35 cellular contexts compared by ENCODE assay signal in genomic region chr12:47954467-47955045, GRCh38. TPM values are rescaled to one million over a fixed set of nuclear protein-coding genes. Genes with fewer than 3 reads are reported as not detected.
DNase-seq lines count a peak whose midpoint lies in the region; ATAC-seq, FAIRE-seq and TF ChIP-seq lines count a peak whose summit lies in the region.
"Had no signal": no experiment of that assay in that cellular context is flagged by ENCODE, and none has a peak within 500 bp of the region (broad histone marks: within the 10 kb centered on the region; RNA-seq: fewer than 3 reads in every experiment).

No MANE protein-coding gene starts in this region.

- no peak overlapping the region for H3K9ac ChIP-seq in keratinocyte (ENCODE audit: control insufficient read depth, extremely low read depth, insufficient read depth, low read length)
- H3K9ac ChIP-seq: BLaER1, parathyroid adenoma had no signal

- peaks cover 0 to 11% (median 0%) of the 10 kb centered on the region in 7 donors for H3K4me1 Mint-ChIP-seq in naive thymus-derived CD4-positive, alpha-beta T cell
- H3K4me1 Mint-ChIP-seq: activated T-helper 17 cell treated with anti-CD3 and anti-CD28 coated beads, Interleukin-2, amount 50 U/mL, for 72 hours had no signal

- TF ChIP-seq POLR2A in spleen (IDR thresholded peaks at IDR 0.05): no peak

- ATAC-seq in HG03108 (IDR thresholded peaks at IDR 0.05; ENCODE audit: unreplicated experiment): no peak
- ATAC-seq in naive thymus-derived CD4-positive, alpha-beta T cell: no peak
- ATAC-seq: activated CD8-positive, alpha-beta T cell treated with anti-CD3 and anti-CD28 coated beads, Interleukin-2, amount 10 ng/mL, durations not matched to agents 7 days and 5 days; activated T-helper 17 cell treated with anti-CD3 and anti-CD28 coated beads, Interleukin-2, amount 50 U/mL, for 72 hours had no signal

- H3K36me3 Mint-ChIP-seq in naive thymus-derived CD4-positive, alpha-beta T cell: peaks cover 0 to 7% (median 0%) of the 10 kb centered on the region in 5 donors
- H3K36me3 Mint-ChIP-seq: activated naive CD4-positive, alpha-beta T cell treated with anti-CD3 and anti-CD28 coated beads, Interleukin-2, amount 10 ng/mL, durations not matched to agents 7 days and 5 days; brain had no signal

- no peak overlapping the region for H2AFZ ChIP-seq in keratinocyte (ENCODE audit: control insufficient read depth, low read length)
- H2AFZ ChIP-seq: parathyroid adenoma had no signal

- peak; percentile 26 for DNase-seq in M059J (ENCODE audit: low read depth)
- no peak for DNase-seq in keratinocyte (ENCODE audit: low read depth, low spot score)
- DNase-seq in spleen: no peak
- no peak for DNase-seq in globus pallidus (ENCODE audit: low spot score)
- DNase-seq in naive thymus-derived CD4-positive, alpha-beta T cell: no peak
- DNase-seq: activated CD4-positive, alpha-beta T cell treated with anti-CD3 and anti-CD28 coated beads for 4 hours; activated CD8-positive, alpha-beta T cell treated with anti-CD3 and anti-CD28 coated beads, Interleukin-2, amount 10 ng/mL, durations not matched to agents 7 days and 5 days; activated naive CD4-positive, alpha-beta T cell treated with anti-CD3 and anti-CD28 coated beads, Interleukin-2, amount 10 ng/mL, durations not matched to agents 7 days and 5 days; adrenal gland; esophagus squamous epithelium; foreskin melanocyte; GF-D8; GOT3; Kasumi-1; NCI-H1048; NCI-H1694; NCI-H446 treated with DMSO at 0.1 percent for 48 hours; NCI-H774; stimulated activated CD4-positive, alpha-beta T cell treated with anti-CD3 and anti-CD28 coated beads, Interleukin-12 subunit alpha, Interleukin-12 subunit beta, amount 100 ng/mL, for 4 hours; stimulated activated CD4-positive, alpha-beta T cell treated with anti-CD3 and anti-CD28 coated beads, Interleukin-2, amount 100 ng/mL, for 48 hours; T-helper 9 cell; WERI-Rb-1 had no signal

- intact Hi-C loops in spleen (cut with DNase I; ENCODE audit: low total_unique reads): no loop called here
- intact Hi-C loops in naive thymus-derived CD4-positive, alpha-beta T cell (cut with micrococcal nuclease): no loop called here

- no peak overlapping the region for H3K4me2 ChIP-seq in keratinocyte (ENCODE audit: control insufficient read depth, extremely low read depth, insufficient read depth, low read depth, low read length)
- H3K4me2 ChIP-seq: BLaER1 had no signal

- H4K20me1 ChIP-seq in keratinocyte (ENCODE audit: control insufficient read depth, extremely low read depth, insufficient read depth, low read length): no peaks in the 10 kb centered on the region
- H4K20me1 ChIP-seq: BLaER1 had no signal

- no peaks in the 10 kb centered on the region for H3K4me1 ChIP-seq in HEK293 (ENCODE audit: control insufficient read depth, insufficient read depth, low read length)
- H3K4me1 ChIP-seq in keratinocyte (ENCODE audit: control insufficient read depth, extremely low read depth, insufficient read depth, low read length): peaks cover 42% of the 10 kb centered on the region
- peaks cover 0 to 6% (median 2%) of the 10 kb centered on the region in 6 donors for H3K4me1 ChIP-seq in spleen
- H3K4me1 ChIP-seq in naive thymus-derived CD4-positive, alpha-beta T cell (ENCODE audit: control insufficient read depth in 2 of 2, insufficient read depth in 2 of 2, low read length in 2 of 2): no peaks in the 10 kb centered on the region
- H3K4me1 ChIP-seq: adrenal gland, parathyroid adenoma, right atrium auricular region, SJSA1, tibial nerve had no signal

- H3K36me3 ChIP-seq in HEK293 (ENCODE audit: control insufficient read depth in 2 of 2, insufficient read depth in 1 of 2, low read length in 2 of 2) (no peaks in the 10 kb centered on the region), keratinocyte (ENCODE audit: control insufficient read depth in 2 of 2, extremely low read depth in 1 of 2, insufficient read depth in 2 of 2, low read length in 2 of 2) (no peaks in the 10 kb centered on the region), spleen (no peaks in the 10 kb centered on the region)
- H3K36me3 ChIP-seq in naive thymus-derived CD4-positive, alpha-beta T cell (ENCODE audit: control insufficient read depth in 2 of 3, insufficient read depth in 3 of 3, low read length in 3 of 3): no peaks in the 10 kb centered on the region
- H3K36me3 ChIP-seq: adrenal gland, BLaER1, esophagus squamous epithelium, right atrium auricular region, SJSA1, tibial nerve, WERI-Rb-1 had no signal

- H3K27me3 ChIP-seq in keratinocyte (ENCODE audit: control insufficient read depth, extremely low read depth, insufficient read depth, low read length): no peaks in the 10 kb centered on the region
- peaks cover 0 to 6% (median 0%) of the 10 kb centered on the region in 7 donors for H3K27me3 ChIP-seq in spleen (replicated peaks in 1 of 7)
- no peaks in the 10 kb centered on the region for H3K27me3 ChIP-seq in naive thymus-derived CD4-positive, alpha-beta T cell (ENCODE audit: control insufficient read depth in 2 of 2, insufficient read depth in 2 of 2, low read length in 2 of 2)
- H3K27me3 ChIP-seq: adrenal gland, BLaER1, esophagus squamous epithelium, right atrium auricular region, SJSA1, tibial nerve had no signal

- no peaks in the 10 kb centered on the region for H3K9me1 ChIP-seq in keratinocyte (ENCODE audit: control insufficient read depth, extremely low read depth, insufficient read depth, low read length)

- CTCF ChIA-PET in HEK293 (lab: Yijun Ruan, JAX): interaction anchor here (0.6 to 6.9 kb wide), 5 partner anchors 8 to 303 kb away, joined by 3 to 45 read pairs (median 4); partner anchors contain the start of gene TMEM106C
- CTCF ChIA-PET in naive thymus-derived CD4-positive, alpha-beta T cell (lab: Charles Lee): interaction anchor here (1.0 kb wide), 1 partner anchor 212 kb away, joined by 3 read pairs; no protein-coding TSS in a partner anchor

- peak; percentile 32 for FAIRE-seq in keratinocyte (lab: Jason Lieb, UNC)

- 61 to 73% (median 70%) methylated on average over 4 of the region's 4 CpGs for WGBS in spleen, 5 donors

- no peaks in the 10 kb centered on the region for H3K9me3 ChIP-seq in HEK293 (ENCODE audit: control insufficient read depth, insufficient read depth, low read depth, low read length)
- no peaks in the 10 kb centered on the region for H3K9me3 ChIP-seq in keratinocyte (ENCODE audit: control insufficient read depth, low read depth, low read length)
- peaks cover 0 to 15% (median 10%) of the 10 kb centered on the region in 8 donors for H3K9me3 ChIP-seq in spleen
- H3K9me3 ChIP-seq in naive thymus-derived CD4-positive, alpha-beta T cell (ENCODE audit: control insufficient read depth in 2 of 3, low read length in 3 of 3): no peaks in the 10 kb centered on the region
- H3K9me3 ChIP-seq: adrenal gland, esophagus squamous epithelium, right atrium auricular region, tibial nerve had no signal

- H3K27me3 Mint-ChIP-seq in naive thymus-derived CD4-positive, alpha-beta T cell: peaks cover 0 to 33% (median 4%) of the 10 kb centered on the region in 5 donors
- H3K27me3 Mint-ChIP-seq: activated T-helper 17 cell treated with anti-CD3 and anti-CD28 coated beads, Interleukin-2, amount 50 U/mL, for 72 hours had no signal

- dilution Hi-C loops in keratinocyte (cut with MboI; ENCODE audit: extremely low pct_ligation_motif_present, low sequenced_read_pairs): no loop called here

- H3K79me2 ChIP-seq in keratinocyte (ENCODE audit: control insufficient read depth, insufficient read depth, low read length): no peaks in the 10 kb centered on the region
- H3K79me2 ChIP-seq: parathyroid adenoma had no signal

- no peak overlapping the region for H3K27ac ChIP-seq in HEK293 (ENCODE audit: extremely low read depth, low read depth, low read length)
- H3K27ac ChIP-seq in keratinocyte (ENCODE audit: control insufficient read depth, insufficient read depth, low read length): no peak overlapping the region
- H3K27ac ChIP-seq in spleen: peak overlapping the region in 5 of 8 donors; percentile 16 to 66 (median 36)
- no peak overlapping the region for H3K27ac ChIP-seq in naive thymus-derived CD4-positive, alpha-beta T cell (ENCODE audit: low read depth, low read length)
- H3K27ac ChIP-seq: adrenal gland, BLaER1, esophagus squamous epithelium, HL-60, parathyroid adenoma, right atrium auricular region, SJSA1, tibial nerve, WERI-Rb-1 had no signal

- no peak overlapping the region for H3K4me3 Mint-ChIP-seq in naive thymus-derived CD4-positive, alpha-beta T cell
- H3K4me3 Mint-ChIP-seq: activated CD8-positive, alpha-beta T cell treated with anti-CD3 and anti-CD28 coated beads, Interleukin-2, amount 10 ng/mL, durations not matched to agents 7 days and 5 days; activated naive CD4-positive, alpha-beta T cell treated with anti-CD3 and anti-CD28 coated beads, Interleukin-2, amount 10 ng/mL, durations not matched to agents 7 days and 5 days; activated T-helper 17 cell treated with anti-CD3 and anti-CD28 coated beads, Interleukin-2, amount 50 U/mL, for 72 hours; brain had no signal

- H3K27ac Mint-ChIP-seq in naive thymus-derived CD4-positive, alpha-beta T cell: no peak overlapping the region
- H3K27ac Mint-ChIP-seq: activated CD8-positive, alpha-beta T cell treated with anti-CD3 and anti-CD28 coated beads, Interleukin-2, amount 10 ng/mL, durations not matched to agents 7 days and 5 days; activated naive CD4-positive, alpha-beta T cell treated with anti-CD3 and anti-CD28 coated beads, Interleukin-2, amount 10 ng/mL, durations not matched to agents 7 days and 5 days; activated T-helper 17 cell treated with anti-CD3 and anti-CD28 coated beads, Interleukin-2, amount 50 U/mL, for 72 hours had no signal

- peaks cover 0 to 13% (median 0%) of the 10 kb centered on the region in 11 donors for H3K9me3 Mint-ChIP-seq in naive thymus-derived CD4-positive, alpha-beta T cell
- H3K9me3 Mint-ChIP-seq: activated T-helper 17 cell treated with anti-CD3 and anti-CD28 coated beads, Interleukin-2, amount 50 U/mL, for 72 hours had no signal

- TF ChIP-seq CTCF in HEK293 (tag by site-specific recombination; IDR thresholded peaks at IDR 0.05): no peak
- no peak for TF ChIP-seq CTCF in keratinocyte (optimal IDR thresholded peaks at IDR 0.05 in 1 of 3, IDR thresholded peaks at IDR 0.05 in 1 of 3, conservative IDR thresholded peaks at IDR 0.05 in 1 of 3; ENCODE audit: extremely low read depth in 1 of 3, insufficient read depth in 2 of 3, low read length in 3 of 3)
- TF ChIP-seq CTCF in spleen (IDR thresholded peaks at IDR 0.05 in 8 of 11, conservative IDR thresholded peaks at IDR 0.05 in 3 of 11): no peak

- no peak overlapping the region for H3K4me3 ChIP-seq in HEK293 (ENCODE audit: low read depth, low read length)
- H3K4me3 ChIP-seq in keratinocyte (ENCODE audit: control insufficient read depth in 2 of 3, extremely low read depth in 1 of 3, insufficient read depth in 2 of 3, low read depth in 1 of 3, low read length in 3 of 3): no peak overlapping the region
- H3K4me3 ChIP-seq in spleen: no peak overlapping the region
- no peak overlapping the region for H3K4me3 ChIP-seq in naive thymus-derived CD4-positive, alpha-beta T cell (ENCODE audit: low read length)
- H3K4me3 ChIP-seq: adrenal gland, BLaER1, esophagus squamous epithelium, right atrium auricular region, SJSA1, tibial nerve had no signal

- POLR2A ChIA-PET in HEK293 (lab: Yijun Ruan, JAX): interaction anchor here (0.9 kb wide), 1 partner anchor 9 kb away, joined by 4 read pairs; the partner anchor contains the start of gene TMEM106C
- POLR2A ChIA-PET in naive thymus-derived CD4-positive, alpha-beta T cell (lab: Charles Lee): no interaction called here

RNA-seq across cellular contexts. Expression of gene TMEM106C, which starts 8.8 kb away (rescaled TPM):
- 282 and 530 TPM in 2 replicates for total RNA-seq in M059J (2014; rRNA removed; shearing (Covaris generic))
- polyA plus RNA-seq in keratinocyte: 123 to 134 TPM (median 126 TPM) in 3 replicates
- 39.0 TPM for polyA plus RNA-seq in keratinocyte (2011; ENCODE audit: low read depth)
- 86.1 and 122 TPM in 2 replicates for polyA plus RNA-seq in keratinocyte (2011; cell fraction: cytosol; rRNA removed)
- 53.1 and 56.5 TPM in 2 replicates for polyA plus RNA-seq in keratinocyte (2011; cell fraction: nucleus; rRNA removed)
- 60.1 and 82.3 TPM in 2 replicates for polyA plus RNA-seq in keratinocyte (2012; ENCODE audit: low replicate concordance)
- polyA minus RNA-seq in keratinocyte: 126 to 160 TPM (median 136 TPM) in 3 replicates
- polyA minus RNA-seq in keratinocyte (2011; cell fraction: cytosol; rRNA and poly(A)+ RNA removed): 49.3 TPM
- 16.1 and 23.8 TPM in 2 replicates for polyA minus RNA-seq in keratinocyte (2011; cell fraction: nucleus; rRNA and poly(A)+ RNA removed)
- total RNA-seq in spleen: 100 to 1,000 TPM in 4 of 7 donors, 10 to 100 TPM in 3; 37.6 to 124 (median 109) TPM
- 10 to 100 TPM; 30.1 to 49.1 (median 40.2) TPM for polyA plus RNA-seq in spleen
- 100 to 1,000 TPM in 1 of 5 experiments, 10 to 100 TPM in 4; 20.7 to 120 (median 34.4) TPM for total RNA-seq in naive thymus-derived CD4-positive, alpha-beta T cell
- 10 to 100 TPM; 52.6 to 57.3 TPM for polyA plus RNA-seq in naive thymus-derived CD4-positive, alpha-beta T cell

RNA-seq across cellular contexts. Expression of gene COL2A1, which starts 49.7 kb away (rescaled TPM):
- 0.25 TPM in 1 of 2 replicates, not detected in the other for total RNA-seq in M059J (2014; rRNA removed; shearing (Covaris generic))
- 0.03 TPM in 1 of 3 replicates, not detected in the others for polyA plus RNA-seq in keratinocyte
- polyA plus RNA-seq in keratinocyte (2011; ENCODE audit: low read depth): not detected
- 0.01 and 0.03 TPM in 2 replicates for polyA plus RNA-seq in keratinocyte (2011; cell fraction: cytosol; rRNA removed)
- polyA plus RNA-seq in keratinocyte (2011; cell fraction: nucleus; rRNA removed): 0.03 TPM in 1 of 2 replicates, not detected in the other
- polyA plus RNA-seq in keratinocyte (2012; ENCODE audit: low replicate concordance): 0.06 TPM in 2 replicates
- polyA minus RNA-seq in keratinocyte: 0.10 to 0.56 TPM in 2 of 3 replicates, not detected in the other
- polyA minus RNA-seq in keratinocyte (2011; cell fraction: cytosol; rRNA and poly(A)+ RNA removed): not detected
- not detected in 2 replicates for polyA minus RNA-seq in keratinocyte (2011; cell fraction: nucleus; rRNA and poly(A)+ RNA removed)
- total RNA-seq in spleen: under 1 TPM in 3 of 7 donors, not detected in 4; 0.37 to 0.49 (median 0.47) TPM
- not detected for polyA plus RNA-seq in spleen
- total RNA-seq in naive thymus-derived CD4-positive, alpha-beta T cell: not detected
- polyA plus RNA-seq in naive thymus-derived CD4-positive, alpha-beta T cell: not detected
- total RNA-seq: activated CD8-positive, alpha-beta T cell treated with anti-CD3 and anti-CD28 coated beads, Interleukin-2, amount 10 ng/mL, durations not matched to agents 7 days and 5 days; activated T-helper 17 cell treated with anti-CD3 and anti-CD28 coated beads, Interleukin-2, amount 50 U/mL, for 72 hours; dermis microvascular lymphatic vessel endothelial cell; esophagus squamous epithelium; lung microvascular endothelial cell; right atrium auricular region; RPMI7951; SJSA1; tibial nerve had no signal

RNA-seq across cellular contexts. Expression of gene VDR, which starts 49.8 kb away (rescaled TPM):
- total RNA-seq in M059J (2014; rRNA removed; shearing (Covaris generic)): 5.1 and 9.3 TPM in 2 replicates
- polyA plus RNA-seq in keratinocyte (29.0 to 94.7 TPM (median 43.3 TPM) in 3 replicates), spleen (under 1 TPM; 0.70 to 0.89 (median 0.83) TPM)
- 10.2 TPM for polyA plus RNA-seq in keratinocyte (2011; ENCODE audit: low read depth)
- 46.2 and 48.7 TPM in 2 replicates for polyA plus RNA-seq in keratinocyte (2011; cell fraction: cytosol; rRNA removed)
- 69.6 and 86.5 TPM in 2 replicates for polyA plus RNA-seq in keratinocyte (2011; cell fraction: nucleus; rRNA removed)
- polyA plus RNA-seq in keratinocyte (2012; ENCODE audit: low replicate concordance): 19.7 and 55.7 TPM in 2 replicates
- 39.0 to 158 TPM (median 72.7 TPM) in 3 replicates for polyA minus RNA-seq in keratinocyte
- polyA minus RNA-seq in keratinocyte (2011; cell fraction: cytosol; rRNA and poly(A)+ RNA removed): 38.6 TPM
- polyA minus RNA-seq in keratinocyte (2011; cell fraction: nucleus; rRNA and poly(A)+ RNA removed): 39.1 and 52.8 TPM in 2 replicates
- 10 to 100 TPM in 1 of 7 donors, 1 to 10 TPM in 6; 5.5 to 10.5 (median 6.4) TPM for total RNA-seq in spleen
- total RNA-seq in naive thymus-derived CD4-positive, alpha-beta T cell: 10 to 100 TPM in 2 of 5 experiments, 1 to 10 TPM in 3; 1.6 to 82.6 (median 2.9) TPM
- polyA plus RNA-seq in naive thymus-derived CD4-positive, alpha-beta T cell: 1 to 10 TPM in 1 of 2 donors, under 1 TPM in 1; 0.11 to 1.4 TPM
- total RNA-seq: lung microvascular endothelial cell had no signal

Comparison
In these comparisons a context has a peak if more than half of its experiments do, and no peak if none do; other contexts are left out.
1. H3K27ac ChIP-seq: peak in spleen (5 of 8); none in HEK293 (single experiment), keratinocyte (single experiment) and naive thymus-derived CD4-positive, alpha-beta T cell (single experiment).